In genomic region chr16:70800798-70801480, GRCh38 we compare ENCODE assay signal across 8 cellular contexts. TPM values are rescaled to one million over a fixed set of nuclear protein-coding genes. Genes with fewer than 3 reads are reported as not detected.
DNase-seq lines count a peak whose midpoint lies in the region; ATAC-seq and TF ChIP-seq lines count a peak whose summit lies in the region.

VAC14 (minus strand) TSS chr16:70801158; CDS start chr16:70800900, 258 bp downstream.

- no peaks in the 10 kb centered on the region for H3K27me3 ChIP-seq in Peyer's patch
- peaks cover 0 to 9% (median 0%) of the 10 kb centered on the region in 4 donors for H3K27me3 ChIP-seq in esophagus squamous epithelium

- ATAC-seq in GM21786 (IDR thresholded peaks at IDR 0.05; ENCODE audit: unreplicated experiment) = peak; percentile 96

- peak within 1 kb of the TSS; percentile 70 to 95 (median 88) for H3K4me3 ChIP-seq in Peyer's patch
- H3K4me3 ChIP-seq in esophagus squamous epithelium = peak within 1 kb of the TSS; percentile 67 to 99 (median 88)

- H3K4me1 ChIP-seq in Peyer's patch (peaks cover 0 to 17% (median 6%) of the 10 kb centered on the region in 4 donors), esophagus squamous epithelium (peaks cover 7 to 36% (median 13%) of the 10 kb centered on the region in 3 donors)

- peak; percentile 71 for DNase-seq in DMS79 (lab: John Stamatoyannopoulos, UW)
- peak; percentile 98 to 99 (median 98) for DNase-seq in Peyer's patch
- peak; percentile 98 to 99 for DNase-seq in activated T-cell treated with anti-CD3 and anti-CD28 coated beads, Interleukin-2, amount 50 U/mL, for 48 hours
- DNase-seq in esophagus squamous epithelium (lab: John Stamatoyannopoulos, UW) = peak; percentile 58
- DNase-seq in myocyte (ENCODE audit: low read depth) = peak; percentile 84
- peak; percentile 79 to 92 for DNase-seq in stimulated activated CD8-positive, alpha-beta memory T cell treated with anti-CD3 and anti-CD28 coated beads, Interleukin-7, amount 100 ng/mL, for 48 hours (ENCODE audit: extremely low read depth in 1 of 2, low read depth in 1 of 2)

- H3K36me3 ChIP-seq in KOPT-K1 (ENCODE audit: insufficient read depth, low read length) (peaks cover 25% of the 10 kb centered on the region; the same call in 1 of the 2 replicates), Peyer's patch (peaks cover 0 to 3% (median 0%) of the 10 kb centered on the region in 3 donors), esophagus squamous epithelium (peaks cover 0 to 16% (median 0%) of the 10 kb centered on the region in 3 donors)

- WGBS in esophagus squamous epithelium, 2 donors = 0 to 1% methylated on average over 7 to 12 of the region's 63 CpGs

- intact Hi-C loops in esophagus squamous epithelium (cut with DNase I) = no loop called here

- peak within 1 kb of the TSS; percentile 62 for H3K27ac ChIP-seq in KOPT-K1 (ENCODE audit: low read depth, low read length, poor library complexity, severe bottlenecking)
- H3K27ac ChIP-seq in Peyer's patch = peak within 1 kb of the TSS; percentile 48 to 82 (median 62)
- peak within 1 kb of the TSS; percentile 73 to 84 (median 74) for H3K27ac ChIP-seq in esophagus squamous epithelium

- peak; percentile 38 to 42 for TF ChIP-seq POLR2A in Peyer's patch (IDR thresholded peaks at IDR 0.05)
- peak in 2 of 4 donors; percentile 44 to 65 for TF ChIP-seq POLR2A in esophagus squamous epithelium (IDR thresholded peaks at IDR 0.05)

- peaks cover 23% of the 10 kb centered on the region for H3K9me3 ChIP-seq in KOPT-K1 (ENCODE audit: insufficient read depth, low read length, poor library complexity, severe bottlenecking)
- H3K9me3 ChIP-seq in Peyer's patch = no peaks in the 10 kb centered on the region
- H3K9me3 ChIP-seq in esophagus squamous epithelium = peaks cover 0 to 6% (median 0%) of the 10 kb centered on the region in 3 donors

- TF ChIP-seq CTCF in Peyer's patch (IDR thresholded peaks at IDR 0.05) = no peak
- peak in 1 of 6 experiments; percentile 3 for TF ChIP-seq CTCF in esophagus squamous epithelium (IDR thresholded peaks at IDR 0.05)

RNA-seq across cellular contexts. Expression of gene VAC14, which starts in this region (rescaled TPM):
- total RNA-seq in Peyer's patch (100 to 1,000 TPM in 1 of 4 donors, 10 to 100 TPM in 3; 44.0 to 106 (median 64.5) TPM), esophagus squamous epithelium (10 to 100 TPM; 18.6 to 32.2 (median 25.9) TPM), myocyte (74.0 and 75.7 TPM in 2 replicates)
- polyA plus RNA-seq in myocyte (2012) = 131 TPM

Comparison
In these comparisons a context has a peak if more than half of its experiments do, and no peak if none do; other contexts are left out.
1. Peak in every context shown above with its lines: DNase-seq, ATAC-seq, H3K4me3 ChIP-seq and H3K27ac ChIP-seq.